ENCODE assay signal across 26 cellular contexts in genomic region chr12:89674326-89674942, GRCh38. TPM values are rescaled to one million over a fixed set of nuclear protein-coding genes. Genes with fewer than 3 reads are reported as not detected.
DNase-seq lines count a peak whose midpoint lies in the region; ATAC-seq and TF ChIP-seq lines count a peak whose summit lies in the region.
"Had no signal": no experiment of that assay in that cellular context is flagged by ENCODE, and none has a peak within 500 bp of the region (broad histone marks: within the 10 kb centered on the region; RNA-seq: fewer than 3 reads in every experiment).

No MANE protein-coding gene starts in this region.

- no peaks in the 10 kb centered on the region for H3K27me3 ChIP-seq in SU-DHL-6 (ENCODE audit: low read length)
- no peaks in the 10 kb centered on the region for H3K27me3 ChIP-seq in A673 (replicated peaks; ENCODE audit: insufficient read depth, low read depth, low read length, poor library complexity)
- H3K27me3 ChIP-seq: breast epithelium, gastroesophageal sphincter had no signal

- H4K20me1 ChIP-seq in SU-DHL-6 (ENCODE audit: low read depth, low read length), result peaks cover 23% of the 10 kb centered on the region

- CTCF ChIA-PET in A673 (lab: Charles Lee), result no interaction called here

- intact Hi-C loops in natural killer cell (cut with micrococcal nuclease), result no loop called here
- intact Hi-C loops in Right ventricle myocardium superior (cut with DNase I), result no loop called here
- intact Hi-C loops in A673 (cut with micrococcal nuclease; ENCODE audit: unreplicated experiment), result no loop called here

- peaks cover 4% of the 10 kb centered on the region; the same call in 1 of the 2 replicates for H3F3A ChIP-seq in SU-DHL-6 (ENCODE audit: insufficient read depth)

- BruUV-seq in A673 (replicated peaks; lab: Mats Ljungman, UMichigan), result no TSS peak

- no peaks in the 10 kb centered on the region for H3K9me2 ChIP-seq in SU-DHL-6 (replicated peaks; ENCODE audit: insufficient read depth, low read length)

- H3K79me2 ChIP-seq in SU-DHL-6 (ENCODE audit: insufficient read depth, low read length), result peaks cover 98% of the 10 kb centered on the region

- H3K4me3 ChIP-seq in SU-DHL-6 (ENCODE audit: insufficient read depth, low read length, poor library complexity, severe bottlenecking) (no peak overlapping the region), A673 (ENCODE audit: low read depth, low read length, poor library complexity, severe bottlenecking) (no peak overlapping the region)
- H3K4me3 ChIP-seq: breast epithelium, coronary artery, gastroesophageal sphincter, lung, psoas muscle had no signal

- H3K27ac ChIP-seq in SU-DHL-6 (ENCODE audit: low read depth, low read length) (no peak overlapping the region), A673 (ENCODE audit: low read depth, low read length, poor library complexity, severe bottlenecking) (no peak overlapping the region)
- H3K27ac ChIP-seq: 22Rv1, breast epithelium, coronary artery, gastroesophageal sphincter, psoas muscle had no signal

- DNase-seq in NCI-H1417 (lab: John Stamatoyannopoulos, UW) (peak in 2 of 3 experiments; percentile 31 to 72), NCI-H1417 treated with DMSO at 0.1 percent for 48 hours (lab: John Stamatoyannopoulos, UW) (no peak), natural killer cell (no peak), Right ventricle myocardium superior (no peak), A673 (ENCODE audit: low spot score) (no peak)
- DNase-seq: activated CD4-positive, alpha-beta T cell treated with anti-CD3 and anti-CD28 coated beads, Interleukin-2, amount 50 U/mL, for 1 hour; activated effector memory CD4-positive, alpha-beta T cell treated with Interleukin-2 at 50 U/mL for 16 hours; AML-193; amniotic stem cell; COR-L47; endodermal cell; KG1; kidney glomerular epithelial cell; NCI-H1930; NCI-H446 treated with DMSO at 0.1 percent for 48 hours; psoas muscle; stimulated activated CD4-positive, alpha-beta T cell treated with anti-CD3 and anti-CD28 coated beads, Interleukin-2, amount 100 ng/mL, for 24 hours; stimulated activated naive B cell treated with anti-CD40 and anti-IgM and Interleukin-4, amounts not matched to agents 10 μg/mL and 1 μg/mL and 100 μg/mL, for 72 hours had no signal

- H3K9me3 Mint-ChIP-seq in natural killer cell, result no peaks in the 10 kb centered on the region
- H3K9me3 Mint-ChIP-seq: endodermal cell had no signal

- no peak overlapping the region for H3K9ac ChIP-seq in SU-DHL-6 (ENCODE audit: low read length)

- H3K27ac Mint-ChIP-seq in natural killer cell, result peak overlapping the region in 1 of 2 donors; percentile 8
- H3K27ac Mint-ChIP-seq: endodermal cell; stimulated activated naive B cell treated with anti-CD40 and anti-IgM and Interleukin-4, amounts not matched to agents 10 μg/mL and 1 μg/mL and 100 μg/mL, for 72 hours had no signal

- H3K4me1 ChIP-seq in A673 (ENCODE audit: insufficient read depth, low read length, poor library complexity, severe bottlenecking), result peaks cover 11% of the 10 kb centered on the region
- H3K4me1 ChIP-seq: breast epithelium had no signal

- no peaks in the 10 kb centered on the region for H3K36me3 Mint-ChIP-seq in natural killer cell

- H3K27me3 Mint-ChIP-seq in natural killer cell (ENCODE audit: low read depth in 2 of 2), result no peaks in the 10 kb centered on the region
- H3K27me3 Mint-ChIP-seq: stimulated activated naive B cell treated with anti-CD40 and anti-IgM and Interleukin-4, amounts not matched to agents 10 μg/mL and 1 μg/mL and 100 μg/mL, for 72 hours had no signal

- H2AFZ ChIP-seq in SU-DHL-6 (ENCODE audit: low read depth, low read length, severe bottlenecking), result no peak overlapping the region

- H3K4me2 ChIP-seq in SU-DHL-6 (ENCODE audit: low read depth, low read length, poor library complexity, severe bottlenecking), result peak overlapping the region; percentile 17

- peaks cover 62 to 74% of the 10 kb centered on the region in 2 donors for H3K4me1 Mint-ChIP-seq in natural killer cell

- TF ChIP-seq CTCF in SU-DHL-6 (IDR thresholded peaks at IDR 0.05; ENCODE audit: insufficient read depth, low read length, poor library complexity, severe bottlenecking), result no peak
- TF ChIP-seq CTCF in natural killer cell (IDR thresholded peaks at IDR 0.05), result no peak
- no peak for TF ChIP-seq CTCF in A673 (conservative IDR thresholded peaks at IDR 0.05; ENCODE audit: low read depth, low read length)

- POLR2A ChIA-PET in A673 (lab: Charles Lee; ENCODE audit: low non-redundant PET), result no interaction called here

- ATAC-seq in HG03060 (IDR thresholded peaks at IDR 0.05; ENCODE audit: low read depth, unreplicated experiment) (peak; percentile 27), natural killer cell (peak in 2 of 3 donors; percentile 34 to 46), Right ventricle myocardium superior (ENCODE audit: poor library complexity) (no peak), HG02623 (IDR thresholded peaks at IDR 0.05; ENCODE audit: unreplicated experiment) (no peak)
- ATAC-seq: gastroesophageal sphincter, psoas muscle had no signal

- no peaks in the 10 kb centered on the region for H3K36me3 ChIP-seq in SU-DHL-6 (ENCODE audit: low read length)
- H3K36me3 ChIP-seq in A673 (ENCODE audit: insufficient read depth, low read length, poor library complexity, severe bottlenecking), result no peaks in the 10 kb centered on the region
- H3K36me3 ChIP-seq: breast epithelium, gastroesophageal sphincter had no signal

- no peaks in the 10 kb centered on the region for H3K9me3 ChIP-seq in SU-DHL-6 (ENCODE audit: insufficient read depth, low read length)
- peaks cover under 1% of the 10 kb centered on the region for H3K9me3 ChIP-seq in A673 (ENCODE audit: low read depth, low read length, poor library complexity, severe bottlenecking)
- H3K9me3 ChIP-seq: gastroesophageal sphincter, psoas muscle had no signal

- no peak overlapping the region for H3K4me3 Mint-ChIP-seq in natural killer cell
- H3K4me3 Mint-ChIP-seq: endodermal cell; stimulated activated naive B cell treated with anti-CD40 and anti-IgM and Interleukin-4, amounts not matched to agents 10 μg/mL and 1 μg/mL and 100 μg/mL, for 72 hours had no signal

RNA-seq across cellular contexts. Expression of gene ATP2B1, which starts 34.2 kb away (rescaled TPM):
- total RNA-seq in natural killer cell, result 10 to 100 TPM; 87.8 to 97.6 (median 97.3) TPM
- 9.8 TPM for total RNA-seq in Right ventricle myocardium superior
- 37.0 and 44.2 TPM in 2 replicates for total RNA-seq in A673 (2021)

Comparison
In these comparisons a context has a peak if more than half of its experiments do, and no peak if none do; other contexts are left out.
1. DNase-seq: peak in NCI-H1417 (2 of 3); none in NCI-H1417 treated with DMSO at 0.1 percent for 48 hours (single experiment), natural killer cell (single experiment), Right ventricle myocardium superior (single experiment) and A673 (single experiment).
2. ATAC-seq: peak in HG03060 (single experiment) and natural killer cell (2 of 3); none in Right ventricle myocardium superior (single experiment) and HG02623 (single experiment).